8 cellular contexts compared by ENCODE assay signal in the genomic region with DNA sequence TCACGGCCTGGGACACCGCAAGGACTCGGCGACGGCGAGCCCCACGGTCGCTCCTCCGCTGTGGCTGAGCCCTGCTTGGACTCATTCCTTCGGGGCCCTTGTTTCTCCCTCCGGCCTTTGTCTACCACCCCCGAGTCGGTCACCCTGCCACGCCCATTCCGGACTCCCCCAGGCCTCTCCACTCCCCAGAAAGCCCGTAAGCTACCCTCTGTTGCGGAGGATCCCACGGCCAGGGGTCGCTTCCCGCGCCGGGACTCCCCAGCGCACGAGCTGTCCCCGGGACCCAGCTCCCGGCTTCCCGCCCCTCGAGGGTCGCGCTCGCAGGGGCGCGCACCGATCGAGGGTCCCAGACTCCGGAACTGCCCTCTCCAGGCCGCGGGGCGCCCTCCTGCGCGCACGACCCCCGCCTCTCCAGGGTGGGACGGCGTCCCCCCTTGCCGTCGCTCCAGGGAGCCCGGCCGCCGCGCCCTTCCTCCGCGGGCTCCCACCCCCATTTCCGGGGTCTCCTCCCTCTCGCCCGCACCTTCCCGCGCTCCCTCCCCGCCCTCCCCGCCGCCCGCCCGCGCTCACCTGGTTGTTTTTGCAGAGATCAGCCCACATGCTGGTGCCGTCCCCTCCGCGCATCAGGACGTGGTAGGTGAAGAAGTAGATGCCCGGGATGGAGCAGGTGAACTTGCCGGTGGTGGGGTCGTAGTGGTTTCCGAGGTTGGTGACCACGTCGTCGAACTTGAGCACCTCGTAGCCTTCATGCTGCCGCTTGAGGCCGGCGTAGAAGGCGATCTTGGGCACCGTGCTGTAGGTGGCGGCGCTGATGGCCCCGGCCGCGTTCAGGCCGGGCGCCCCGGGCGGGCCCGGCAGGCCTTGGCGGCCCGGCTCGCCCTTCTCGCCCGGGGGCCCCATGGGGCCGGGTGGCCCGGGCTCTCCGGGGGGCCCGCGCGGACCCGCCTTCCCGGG. TPM values are rescaled to one million over a fixed set of nuclear protein-coding genes. Genes with fewer than 3 reads are reported as not detected.
DNase-seq lines count a peak whose midpoint lies in the region; ATAC-seq and TF ChIP-seq lines count a peak whose summit lies in the region.

No MANE protein-coding gene starts in this region.

- DNase-seq in heart right ventricle, result no peak
- DNase-seq in right atrium auricular region (ENCODE audit: low spot score), result no peak
- no peak for DNase-seq in mucosa of descending colon
- no peak for DNase-seq in NCI-H1694 treated with DMSO at 0.1 percent for 48 hours (lab: John Stamatoyannopoulos, UW)
- DNase-seq in HAP-1 (ENCODE audit: low spot score in 2 of 2), result no peak
- DNase-seq in RKO (ENCODE audit: low spot score), result no peak

- no peak overlapping the region for H3K27ac Mint-ChIP-seq in activated naive CD8-positive, alpha-beta T cell

- H3K36me3 Mint-ChIP-seq in activated naive CD8-positive, alpha-beta T cell, result peaks cover 3% of the 10 kb centered on the region

- H3K4me1 ChIP-seq in heart right ventricle (peaks cover 0 to 24% (median 18%) of the 10 kb centered on the region in 9 donors), right atrium auricular region (peaks cover 0 to 29% of the 10 kb centered on the region in 2 donors), mucosa of descending colon (ENCODE audit: low read depth) (peaks cover 7% of the 10 kb centered on the region), HAP-1 (no peaks in the 10 kb centered on the region)

- intact Hi-C loops in heart right ventricle (cut with DNase I) (no loop called here), mucosa of descending colon (cut with DNase I, micrococcal nuclease) (no loop called here)

- H3K36me3 ChIP-seq in heart right ventricle, result no peaks in the 10 kb centered on the region
- no peaks in the 10 kb centered on the region for H3K36me3 ChIP-seq in right atrium auricular region
- no peaks in the 10 kb centered on the region for H3K36me3 ChIP-seq in mucosa of descending colon (ENCODE audit: low read depth)
- H3K36me3 ChIP-seq in HAP-1 (replicated peaks), result no peaks in the 10 kb centered on the region

- peaks cover 22% of the 10 kb centered on the region for H3K27me3 Mint-ChIP-seq in activated naive CD8-positive, alpha-beta T cell

- in situ Hi-C loops in HAP-1 (cut with MboI; ENCODE audit: low sequenced_read_pairs), result no loop called here

- H3K9me3 ChIP-seq in heart right ventricle (no peaks in the 10 kb centered on the region), right atrium auricular region (no peaks in the 10 kb centered on the region), mucosa of descending colon (no peaks in the 10 kb centered on the region), HAP-1 (no peaks in the 10 kb centered on the region)

- TF ChIP-seq CTCF in heart right ventricle (IDR thresholded peaks at IDR 0.05) (no peak), right atrium auricular region (IDR thresholded peaks at IDR 0.05) (no peak), mucosa of descending colon (IDR thresholded peaks at IDR 0.05) (no peak)

- ATAC-seq in heart right ventricle, result peak in 2 of 8 donors; percentile 46 to 48
- peak; percentile 25 for ATAC-seq in HG02981 (IDR thresholded peaks at IDR 0.05; ENCODE audit: unreplicated experiment)
- peak; percentile 51 for ATAC-seq in mucosa of descending colon

- H3K27ac ChIP-seq in heart right ventricle, result no peak overlapping the region
- no peak overlapping the region for H3K27ac ChIP-seq in right atrium auricular region

- H3K4me3 ChIP-seq in heart right ventricle (peak overlapping the region in 9 of 10 donors; percentile 38 to 61 (median 50)), right atrium auricular region (peak overlapping the region in 1 of 2 donors; percentile 58), mucosa of descending colon (no peak overlapping the region), HAP-1 (no peak overlapping the region)

- no peaks in the 10 kb centered on the region for H3K9me3 Mint-ChIP-seq in activated naive CD8-positive, alpha-beta T cell (ENCODE audit: low read depth)

- WGBS in heart right ventricle, 2 donors, result 2 to 3% methylated on average over 94 to 104 of the region's 104 CpGs

- H3K4me1 Mint-ChIP-seq in activated naive CD8-positive, alpha-beta T cell (ENCODE audit: low read depth), result peaks cover 11% of the 10 kb centered on the region

- H3K27me3 ChIP-seq in heart right ventricle, result peaks cover 13 to 56% (median 45%) of the 10 kb centered on the region in 7 donors
- H3K27me3 ChIP-seq in right atrium auricular region, result no peaks in the 10 kb centered on the region
- no peaks in the 10 kb centered on the region for H3K27me3 ChIP-seq in HAP-1 (ENCODE audit: low read depth)

- H3K4me3 Mint-ChIP-seq in activated naive CD8-positive, alpha-beta T cell, result peak overlapping the region; percentile 83

RNA-seq across cellular contexts. Expression of a gene that starts 1.5 kb away (rescaled TPM):
- total RNA-seq in heart right ventricle, result under 1 TPM in 2 of 10 donors, not detected in 8; 0.10 to 0.24 TPM
- under 1 TPM in 1 of 2 donors, not detected in 1; 0.03 TPM for polyA plus RNA-seq in heart right ventricle
- not detected for total RNA-seq in right atrium auricular region
- under 1 TPM in 1 of 3 donors, not detected in 2; 0.16 TPM for total RNA-seq in mucosa of descending colon

Comparison
In these comparisons a context has a peak if more than half of its experiments do, and no peak if none do; other contexts are left out.
1. H3K4me3 ChIP-seq: peak in heart right ventricle (9 of 10); none in mucosa of descending colon (single experiment) and HAP-1 (single experiment).